In the genomic region with DNA sequence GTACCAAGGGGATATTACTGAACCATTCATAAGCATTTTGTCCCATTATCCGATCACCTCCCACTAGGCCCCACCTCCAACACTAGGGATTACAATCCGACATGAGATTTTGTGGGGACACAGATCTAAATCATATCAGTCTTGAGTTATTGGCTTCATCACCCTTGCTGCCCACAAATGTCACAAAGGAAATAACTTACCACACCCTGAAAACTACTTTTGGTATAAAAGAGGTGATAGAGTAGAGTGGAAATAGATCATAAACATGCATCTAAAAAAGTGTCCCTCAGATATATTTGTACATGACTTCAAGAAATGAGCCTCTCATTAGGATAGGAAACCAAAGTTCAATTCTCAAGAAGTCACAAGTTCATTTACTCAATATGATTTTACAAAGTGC, we compare ENCODE assay signal across 20 cellular contexts. TPM values are rescaled to one million over a fixed set of nuclear protein-coding genes. Genes with fewer than 3 reads are reported as not detected.
"Had no signal": no experiment of that assay in that cellular context is flagged by ENCODE, and none has a peak within 500 bp of the region (broad histone marks: within the 10 kb centered on the region; RNA-seq: fewer than 3 reads in every experiment).

No MANE protein-coding gene starts in this region.

- H3K4me1 Mint-ChIP-seq: neural crest cell, T-helper 17 cell had no signal

- ATAC-seq: activated naive CD8-positive, alpha-beta T cell treated with anti-CD3 and anti-CD28 coated beads, Interleukin-2, amount 50 U/mL, for 24 hours; heart left ventricle; left cardiac atrium; right lobe of liver; stimulated activated naive CD8-positive, alpha-beta T cell treated with anti-CD3 and anti-CD28 coated beads, Interleukin-15, amount 100 ng/mL, for 72 hours; T-helper 17 cell had no signal

- H3K27ac Mint-ChIP-seq: activated naive CD8-positive, alpha-beta T cell treated with anti-CD3 and anti-CD28 coated beads, Interleukin-2, amount 50 U/mL, for 24 hours; T-helper 17 cell had no signal

- H3K27me3 Mint-ChIP-seq: stimulated activated naive CD8-positive, alpha-beta T cell treated with anti-CD3 and anti-CD28 coated beads, Interleukin-15, amount 100 ng/mL, for 72 hours had no signal

- H3K4me3 Mint-ChIP-seq: activated naive CD8-positive, alpha-beta T cell treated with anti-CD3 and anti-CD28 coated beads, Interleukin-2, amount 50 U/mL, for 24 hours; neural crest cell; stimulated activated naive CD8-positive, alpha-beta T cell treated with anti-CD3 and anti-CD28 coated beads, Interleukin-15, amount 100 ng/mL, for 72 hours; T-helper 17 cell had no signal

- DNase-seq: activated CD4-positive, CD25-positive, alpha-beta regulatory T cell; activated gamma-delta T cell; activated naive CD4-positive, alpha-beta T cell treated with anti-CD3 and anti-CD28 coated beads, Interleukin-2, amount 50 U/mL, for 16 hours; activated naive CD8-positive, alpha-beta T cell treated with anti-CD3 and anti-CD28 coated beads, Interleukin-2, amount 50 U/mL, for 24 hours; activated T-cell treated with anti-CD3 and anti-CD28 coated beads for 4 hours; cortex of kidney; heart left ventricle; islet precursor cell; left cardiac atrium; occipital lobe; right lobe of liver; stimulated activated CD4-positive, alpha-beta T cell treated with anti-CD3 and anti-CD28 coated beads, Interleukin-2, amount 100 ng/mL, for 24 hours; stimulated activated CD8-positive, alpha-beta memory T cell treated with anti-CD3 and anti-CD28 coated beads, Interleukin-4, amount 100 ng/mL, for 48 hours; stimulated activated naive CD8-positive, alpha-beta T cell treated with anti-CD3 and anti-CD28 coated beads, Interleukin-15, amount 100 ng/mL, for 72 hours; T-helper 17 cell; tibial artery had no signal

RNA-seq across cellular contexts. Expression of a gene that starts 22.6 kb away (rescaled TPM):
- total RNA-seq: cerebellum, epithelial cell of proximal tubule, fibroblast of villous mesenchyme, neural crest cell, occipital lobe had no signal

RNA-seq across cellular contexts. Expression of a gene that starts 53.8 kb away (rescaled TPM):
- total RNA-seq: cerebellum, epithelial cell of proximal tubule, fibroblast of villous mesenchyme, heart left ventricle, left cardiac atrium, neural crest cell, occipital lobe had no signal
